1 cellular context compared by ENCODE assay signal in the genomic region with DNA sequence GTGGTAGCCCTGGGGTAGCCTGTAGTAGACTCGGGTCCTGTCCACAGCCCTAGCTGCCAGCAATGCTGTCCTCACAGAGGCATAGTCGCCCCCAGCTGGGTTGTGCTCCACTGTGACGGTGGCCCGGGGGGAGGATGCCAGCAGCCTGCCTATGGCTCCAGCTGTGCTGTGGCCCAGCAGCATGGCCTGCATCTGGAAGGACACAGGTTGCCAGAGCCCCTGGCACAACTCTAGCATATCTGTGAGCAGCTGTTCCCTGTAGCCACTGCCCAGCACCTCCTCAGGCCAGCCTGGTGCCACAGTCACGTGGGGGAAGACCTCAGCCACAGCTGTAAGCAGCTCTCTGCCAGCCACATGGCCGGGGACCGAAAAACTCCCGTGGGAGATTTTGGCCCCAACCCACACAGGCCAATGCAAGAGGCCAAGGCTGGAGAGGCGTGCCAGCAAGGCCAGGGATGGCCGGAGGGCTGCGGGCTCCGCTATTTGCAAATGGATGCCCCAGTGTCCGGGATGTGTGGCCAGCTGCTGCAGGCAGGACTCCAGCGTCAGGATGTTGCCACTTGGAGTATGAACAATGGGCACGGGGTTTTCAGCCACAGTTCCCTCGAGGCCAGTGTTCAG.
TF ChIP-seq lines count a peak whose summit lies in the region.

No MANE protein-coding gene starts in this region.

TF ChIP-seq in H1, 55 proteins besides CTCF, POLR2A, EP300 and RAD21:
- TF ChIP-seq CHD1 (IDR thresholded peaks at IDR 0.05; ENCODE audit: low read depth, low read length) (no peak), ASH2L (IDR thresholded peaks at IDR 0.05; ENCODE audit: low read length) (no peak), PHF8 (conservative IDR thresholded peaks at IDR 0.05; ENCODE audit: low read depth, low read length) (no peak), FOSL1 (IDR thresholded peaks at IDR 0.05; ENCODE audit: insufficient read depth, low read depth, low read length) (no peak)
